Comparison of ENCODE assay signal across 12 cellular contexts in the genomic region with DNA sequence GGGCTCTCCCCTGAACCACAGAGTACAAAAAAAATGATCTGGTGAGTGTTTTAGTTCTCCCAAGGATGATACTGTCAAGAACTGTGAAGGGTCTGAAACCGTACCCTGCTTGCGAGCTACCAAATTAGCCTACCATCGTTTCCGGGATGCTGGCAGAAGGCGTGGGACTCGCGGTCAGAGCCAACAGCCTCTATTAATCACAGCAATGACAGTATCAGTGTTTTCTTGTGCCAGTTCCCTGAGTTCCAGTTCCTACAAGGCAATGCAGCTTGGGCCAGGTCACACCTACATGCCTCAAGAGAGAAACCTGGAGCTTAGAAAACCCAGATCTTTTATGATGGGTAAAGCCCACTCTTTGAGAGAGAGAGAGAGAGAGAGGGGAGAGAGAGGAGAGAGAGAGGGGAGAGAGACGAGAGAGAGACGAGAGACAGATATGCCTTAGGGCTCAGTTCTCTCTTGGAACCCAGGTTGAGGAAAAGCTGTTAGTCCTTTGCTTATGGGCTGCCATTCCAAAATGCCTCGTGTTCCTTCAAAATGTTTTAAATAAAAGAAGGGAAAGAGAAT.
A peak's percentile ranks its signal among the peaks of the same experiment; 100 is the strongest.
DNase-seq lines count a peak whose midpoint lies in the region; ATAC-seq and TF ChIP-seq lines count a peak whose summit lies in the region.
"Had no signal": no experiment of that assay in that cellular context is flagged by ENCODE, and none has a peak within 500 bp of the region (broad histone marks: within the 10 kb centered on the region; RNA-seq: fewer than 3 reads in every experiment).

No MANE protein-coding gene starts in this region.

- peaks cover 20% of the 10 kb centered on the region for H3K36me3 ChIP-seq in suprapubic skin

- 54% methylated on average over 10 of the region's 10 CpGs for WGBS in suprapubic skin

- H3K4me3 Mint-ChIP-seq in central memory CD8-positive, alpha-beta T cell = peak overlapping the region; percentile 71
- H3K4me3 Mint-ChIP-seq in nephron progenitor cell = peak overlapping the region; percentile 69

- no peaks in the 10 kb centered on the region for H3K9me3 Mint-ChIP-seq in central memory CD8-positive, alpha-beta T cell
- no peaks in the 10 kb centered on the region for H3K9me3 Mint-ChIP-seq in nephron progenitor cell

- peaks cover 35% of the 10 kb centered on the region for H3K4me1 ChIP-seq in suprapubic skin

- peak; percentile 8 for DNase-seq in NOMO-1 treated with DMSO at 0.1 percent for 48 hours (lab: John Stamatoyannopoulos, UW; ENCODE audit: unreplicated experiment)
- DNase-seq in NOMO-1 treated with dmso at 0.1 percent for 144 hours (lab: John Stamatoyannopoulos, UW; ENCODE audit: unreplicated experiment) = no peak
- DNase-seq in central memory CD8-positive, alpha-beta T cell (ENCODE audit: low spot score in 2 of 2) = no peak
- no peak for DNase-seq in nephron progenitor cell
- no peak for DNase-seq in NCI-H510A (lab: John Stamatoyannopoulos, UW)
- DNase-seq in suprapubic skin (ENCODE audit: low spot score in 2 of 2) = no peak
- DNase-seq in NCI-H774 (lab: John Stamatoyannopoulos, UW) = no peak
- DNase-seq: 8988T, spleen, upper lobe of right lung had no signal

- peak overlapping the region; percentile 79 for H3K27ac Mint-ChIP-seq in central memory CD8-positive, alpha-beta T cell (ENCODE audit: low read depth)
- no peak overlapping the region for H3K27ac Mint-ChIP-seq in nephron progenitor cell

- no peaks in the 10 kb centered on the region for H3K27me3 ChIP-seq in suprapubic skin
- H3K27me3 ChIP-seq: spleen, upper lobe of right lung had no signal

- no peak for TF ChIP-seq EP300 in suprapubic skin (IDR thresholded peaks at IDR 0.05)

- peaks cover 6% of the 10 kb centered on the region for H3K36me3 Mint-ChIP-seq in central memory CD8-positive, alpha-beta T cell (ENCODE audit: insufficient read depth)
- peaks cover 15% of the 10 kb centered on the region for H3K36me3 Mint-ChIP-seq in nephron progenitor cell (ENCODE audit: low read depth)

- H3K27me3 Mint-ChIP-seq in central memory CD8-positive, alpha-beta T cell = no peaks in the 10 kb centered on the region
- H3K27me3 Mint-ChIP-seq in nephron progenitor cell (ENCODE audit: low read depth, poor library complexity) = no peaks in the 10 kb centered on the region

- peaks cover 63% of the 10 kb centered on the region for H3K4me1 Mint-ChIP-seq in central memory CD8-positive, alpha-beta T cell
- H3K4me1 Mint-ChIP-seq in nephron progenitor cell = peaks cover 82% of the 10 kb centered on the region

- no peak overlapping the region for H3K4me3 ChIP-seq in suprapubic skin
- H3K4me3 ChIP-seq: SK-N-MC, upper lobe of right lung had no signal

- no peak for TF ChIP-seq CTCF in nephron progenitor cell (IDR thresholded peaks at IDR 0.05)
- no peak for TF ChIP-seq CTCF in suprapubic skin (IDR thresholded peaks at IDR 0.05)

- no peak overlapping the region for H3K27ac ChIP-seq in suprapubic skin
- H3K27ac ChIP-seq: SK-N-MC had no signal

- no peak for TF ChIP-seq POLR2A in suprapubic skin (IDR thresholded peaks at IDR 0.05)

- H3K9me3 ChIP-seq in suprapubic skin = no peaks in the 10 kb centered on the region
- H3K9me3 ChIP-seq: spleen, upper lobe of right lung had no signal

- ATAC-seq in HG03103 (IDR thresholded peaks at IDR 0.05; ENCODE audit: low read depth, unreplicated experiment) = peak; percentile 13
- no peak for ATAC-seq in central memory CD8-positive, alpha-beta T cell (replicated peaks; ENCODE audit: extremely low read depth, poor library complexity, severe bottlenecking)
